Comparison of ENCODE assay signal across 1 cellular context in genomic region chr1:113928950-113929749, GRCh38.
A peak's percentile ranks its signal among the peaks of the same experiment; 100 is the strongest.
TF ChIP-seq lines count a peak whose summit lies in the region.

HIPK1 (plus strand) TSS chr1:113929324.

TF ChIP-seq in K562, 482 proteins besides CTCF, POLR2A, EP300 and RAD21 (continued from another document and continues in another):
- TF ChIP-seq ZNF609 (CRISPR knock-in tag; IDR thresholded peaks at IDR 0.05; ENCODE audit: borderline replicate concordance) (no peak), BCL6 (CRISPR knock-in tag; IDR thresholded peaks at IDR 0.05) (no peak), ILF3 (IDR thresholded peaks at IDR 0.05; ENCODE audit: borderline replicate concordance) (no peak), SMARCC2 (IDR thresholded peaks at IDR 0.05; ENCODE audit: low read depth) (peak; percentile 55; the same call in 1 of the 2 replicates), SOX6 (IDR thresholded peaks at IDR 0.05) (peak; percentile 53; the same call in 1 of the 2 replicates), EWSR1 (IDR thresholded peaks at IDR 0.05; ENCODE audit: borderline replicate concordance, low read depth, partially characterized antibody) (no peak), COPS2 (conservative IDR thresholded peaks at IDR 0.05) (no peak), ZNF224 (CRISPR knock-in tag; IDR thresholded peaks at IDR 0.05) (no peak), HOXB6 (CRISPR knock-in tag; IDR thresholded peaks at IDR 0.05; ENCODE audit: borderline replicate concordance) (no peak), KDM5B (IDR thresholded peaks at IDR 0.05; ENCODE audit: insufficient replicate concordance, low read depth, low read length) (peak; percentile 66), IRF9 (tag; IDR thresholded peaks at IDR 0.05) (no peak), RFX5 (IDR thresholded peaks at IDR 0.05; ENCODE audit: low read depth, low read length) (no peak), ZFX (CRISPR knock-in tag; IDR thresholded peaks at IDR 0.05) (peak; percentile 82), CGGBP1 (CRISPR knock-in tag; IDR thresholded peaks at IDR 0.05) (peak; percentile 71; the same call in 1 of the 2 replicates), GATAD2A (IDR thresholded peaks at IDR 0.05) (peak; percentile 12; the same call in 1 of the 2 replicates), NFE2L1 (tag; IDR thresholded peaks at IDR 0.05; ENCODE audit: borderline replicate concordance, low read depth) (no peak), ZFP91 (CRISPR knock-in tag; IDR thresholded peaks at IDR 0.05) (no peak), FOXK1 (CRISPR knock-in tag; IDR thresholded peaks at IDR 0.05; ENCODE audit: borderline replicate concordance) (no peak; the same call in 1 of the 2 replicates), CHD1 (IDR thresholded peaks at IDR 0.05; ENCODE audit: low read length) (no peak), HMGXB4 (CRISPR knock-in tag; IDR thresholded peaks at IDR 0.05) (peak; percentile 38; the same call in 1 of the 2 replicates), TFE3 (CRISPR knock-in tag; IDR thresholded peaks at IDR 0.05) (no peak), NONO (IDR thresholded peaks at IDR 0.05; ENCODE audit: low read depth in 2 of 2, low read length in 1 of 2) (0 out of 4 replicates have a peak, but pooled peaks of 1 of the 2 experiments have one; percentile 18), BHLHE40 (IDR thresholded peaks at IDR 0.05; ENCODE audit: low read length) (peak; percentile 48), ZNF511 (CRISPR knock-in tag; IDR thresholded peaks at IDR 0.05) (peak; percentile 85; the same call in 1 of the 2 replicates), ELF2 (CRISPR knock-in tag; IDR thresholded peaks at IDR 0.05) (peak; percentile 100), ATF4 (CRISPR knock-in tag; IDR thresholded peaks at IDR 0.05) (peak; percentile 71), SRSF1 (IDR thresholded peaks at IDR 0.05; ENCODE audit: low read depth, low read length) (no peak), MAZ (CRISPR knock-in tag; conservative IDR thresholded peaks at IDR 0.05 in 1 of 2, IDR thresholded peaks at IDR 0.05 in 1 of 2) (peak; percentile 94 to 96), ASH1L (IDR thresholded peaks at IDR 0.05; ENCODE audit: borderline replicate concordance, low read depth, partially characterized antibody) (peak; percentile 78), PRPF4 (IDR thresholded peaks at IDR 0.05; ENCODE audit: insufficient read depth, low read depth, low read length, poor library complexity, severe bottlenecking) (no peak), CHD4 (IDR thresholded peaks at IDR 0.05; ENCODE audit: insufficient read depth, insufficient replicate concordance, low read depth, low read length, poor library complexity, severe bottlenecking) (no peak), TOE1 (IDR thresholded peaks at IDR 0.05; ENCODE audit: borderline replicate concordance) (peak; percentile 88), TOE1 (CRISPR knock-in tag; IDR thresholded peaks at IDR 0.05; ENCODE audit: borderline replicate concordance, low read depth) (0 out of 2 replicates have a peak, but pooled peaks have one; percentile 35), HMGN3 (IDR thresholded peaks at IDR 0.05; ENCODE audit: borderline replicate concordance, extremely low read depth, insufficient read length, low read depth, low read length) (peak; percentile 83), MYBL2 (IDR thresholded peaks at IDR 0.05; ENCODE audit: low read depth) (no peak), MYBL2 (CRISPR knock-in tag; IDR thresholded peaks at IDR 0.05; ENCODE audit: borderline replicate concordance) (no peak), NCOA1 (IDR thresholded peaks at IDR 0.05; ENCODE audit: low read depth) (peak; percentile 91), ZNF175 (CRISPR knock-in tag; IDR thresholded peaks at IDR 0.05; ENCODE audit: low read depth) (no peak), ZNF592 (IDR thresholded peaks at IDR 0.05) (no peak)
